ENCODE assay signal across 8 cellular contexts in the genomic region with DNA sequence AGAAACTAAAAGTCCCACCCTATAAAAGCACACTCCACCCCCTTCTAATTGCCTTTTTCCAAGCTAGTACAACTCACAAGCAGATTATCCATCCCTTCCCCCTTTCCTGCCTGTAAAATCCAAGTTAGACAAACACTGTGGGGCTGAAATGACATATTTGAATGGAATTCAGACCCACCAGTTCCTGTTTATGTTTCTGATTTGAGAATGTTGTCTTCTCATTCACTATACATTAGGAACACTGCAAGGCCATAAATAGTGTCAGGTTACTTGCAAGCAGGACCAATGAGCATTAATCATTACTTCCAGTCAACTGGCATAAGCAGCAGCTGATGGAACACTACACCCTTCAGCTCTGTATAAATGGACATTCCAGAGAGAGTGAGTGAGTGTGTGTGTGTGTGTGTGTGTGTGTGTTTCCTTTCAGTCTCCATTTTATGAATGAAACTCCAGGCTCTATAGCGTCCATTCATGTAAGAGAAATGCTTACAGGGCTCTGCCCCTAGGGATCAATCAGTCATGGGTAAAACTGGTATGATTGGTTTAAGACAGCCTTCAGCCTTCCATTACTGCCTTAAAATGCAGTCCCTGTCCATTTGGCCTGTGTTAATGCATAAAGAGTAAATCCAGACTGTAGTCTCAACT.
DNase-seq lines count a peak whose midpoint lies in the region; ATAC-seq and TF ChIP-seq lines count a peak whose summit lies in the region.

No MANE protein-coding gene starts in this region.

- H3K36me3 Mint-ChIP-seq in activated CD8-positive, alpha-beta T cell treated with anti-CD3 and anti-CD28 coated beads, Interleukin-2, amount 10 ng/mL, durations not matched to agents 7 days and 5 days (ENCODE audit: low read depth), result no peaks in the 10 kb centered on the region
- no peaks in the 10 kb centered on the region for H3K36me3 Mint-ChIP-seq in stimulated activated naive B cell treated with anti-CD40 and anti-IgM and Interleukin-4, amounts not matched to agents 10 μg/mL and 1 μg/mL and 100 μg/mL, for 72 hours

- TF ChIP-seq CTCF in kidney epithelial cell (IDR thresholded peaks at IDR 0.05; ENCODE audit: insufficient read depth, low read length, poor library complexity, severe bottlenecking), result no peak
- TF ChIP-seq CTCF in GM10248 (IDR thresholded peaks at IDR 0.05; ENCODE audit: control extremely low read depth, extremely low read depth, low read depth, missing control alignments), result no peak

- ATAC-seq in activated CD8-positive, alpha-beta T cell treated with anti-CD3 and anti-CD28 coated beads, Interleukin-2, amount 10 ng/mL, durations not matched to agents 7 days and 5 days, result no peak
- ATAC-seq in stimulated activated naive B cell treated with anti-CD40 and anti-IgM and Interleukin-4, amounts not matched to agents 10 μg/mL and 1 μg/mL and 100 μg/mL, for 72 hours (replicated peaks), result no peak

- H3K27me3 ChIP-seq in kidney epithelial cell (ENCODE audit: control insufficient read depth, insufficient read depth, low read length), result no peaks in the 10 kb centered on the region

- no peaks in the 10 kb centered on the region for H3K27me3 Mint-ChIP-seq in activated CD8-positive, alpha-beta T cell treated with anti-CD3 and anti-CD28 coated beads, Interleukin-2, amount 10 ng/mL, durations not matched to agents 7 days and 5 days (ENCODE audit: low read depth)
- H3K27me3 Mint-ChIP-seq in stimulated activated naive B cell treated with anti-CD40 and anti-IgM and Interleukin-4, amounts not matched to agents 10 μg/mL and 1 μg/mL and 100 μg/mL, for 72 hours, result no peaks in the 10 kb centered on the region

- CTCF ChIA-PET in activated CD8-positive, alpha-beta T cell treated with anti-CD3 and anti-CD28 coated beads, Interleukin-2, amount 10 ng/mL, durations not matched to agents 7 days and 5 days (lab: Charles Lee), result no interaction called here
- CTCF ChIA-PET in GM10248 (lab: Yijun Ruan, JAX), result no interaction called here

- H3K27ac Mint-ChIP-seq in activated CD8-positive, alpha-beta T cell treated with anti-CD3 and anti-CD28 coated beads, Interleukin-2, amount 10 ng/mL, durations not matched to agents 7 days and 5 days, result no peak overlapping the region
- no peak overlapping the region for H3K27ac Mint-ChIP-seq in stimulated activated naive B cell treated with anti-CD40 and anti-IgM and Interleukin-4, amounts not matched to agents 10 μg/mL and 1 μg/mL and 100 μg/mL, for 72 hours

- H3K4me3 Mint-ChIP-seq in activated CD8-positive, alpha-beta T cell treated with anti-CD3 and anti-CD28 coated beads, Interleukin-2, amount 10 ng/mL, durations not matched to agents 7 days and 5 days, result no peak overlapping the region
- no peak overlapping the region for H3K4me3 Mint-ChIP-seq in stimulated activated naive B cell treated with anti-CD40 and anti-IgM and Interleukin-4, amounts not matched to agents 10 μg/mL and 1 μg/mL and 100 μg/mL, for 72 hours

- no peaks in the 10 kb centered on the region for H3K4me1 Mint-ChIP-seq in activated CD8-positive, alpha-beta T cell treated with anti-CD3 and anti-CD28 coated beads, Interleukin-2, amount 10 ng/mL, durations not matched to agents 7 days and 5 days (ENCODE audit: low read depth)
- no peaks in the 10 kb centered on the region for H3K4me1 Mint-ChIP-seq in stimulated activated naive B cell treated with anti-CD40 and anti-IgM and Interleukin-4, amounts not matched to agents 10 μg/mL and 1 μg/mL and 100 μg/mL, for 72 hours

- peaks cover 3% of the 10 kb centered on the region for H3K9me3 Mint-ChIP-seq in activated CD8-positive, alpha-beta T cell treated with anti-CD3 and anti-CD28 coated beads, Interleukin-2, amount 10 ng/mL, durations not matched to agents 7 days and 5 days (ENCODE audit: insufficient read depth)
- no peaks in the 10 kb centered on the region for H3K9me3 Mint-ChIP-seq in stimulated activated naive B cell treated with anti-CD40 and anti-IgM and Interleukin-4, amounts not matched to agents 10 μg/mL and 1 μg/mL and 100 μg/mL, for 72 hours

- POLR2A ChIA-PET in activated CD8-positive, alpha-beta T cell treated with anti-CD3 and anti-CD28 coated beads, Interleukin-2, amount 10 ng/mL, durations not matched to agents 7 days and 5 days (lab: Charles Lee), result no interaction called here
- POLR2A ChIA-PET in GM10248 (lab: Yijun Ruan, JAX), result no interaction called here

- H3K4me3 ChIP-seq in kidney epithelial cell (ENCODE audit: low read depth, low read length), result no peak overlapping the region

- DNase-seq in DMS153 treated with DMSO at 0.1 percent for 48 hours (lab: John Stamatoyannopoulos, UW; ENCODE audit: unreplicated experiment) (peak; percentile 98), NCI-H2029 (lab: John Stamatoyannopoulos, UW) (peak; percentile 91), amniotic stem cell (lab: John Stamatoyannopoulos, UW) (peak; percentile 96), kidney epithelial cell (ENCODE audit: low read depth) (peak; percentile 100), GM10248 (ENCODE audit: extremely low spot score) (no peak)
- no peak for DNase-seq in stimulated activated CD4-positive, alpha-beta T cell treated with anti-CD3 and anti-CD28 coated beads, Interleukin-4, amount 100 ng/mL, for 24 hours
- no peak for DNase-seq in activated CD8-positive, alpha-beta T cell treated with anti-CD3 and anti-CD28 coated beads, Interleukin-2, amount 10 ng/mL, durations not matched to agents 7 days and 5 days
- no peak for DNase-seq in stimulated activated naive B cell treated with anti-CD40 and anti-IgM and Interleukin-4, amounts not matched to agents 10 μg/mL and 1 μg/mL and 100 μg/mL, for 72 hours

- no peaks in the 10 kb centered on the region for H3K36me3 ChIP-seq in kidney epithelial cell (ENCODE audit: control insufficient read depth, insufficient read depth, low read length)

Comparison
In these comparisons a context has a peak if more than half of its experiments do, and no peak if none do; other contexts are left out.
1. DNase-seq: peak in DMS153 treated with DMSO at 0.1 percent for 48 hours (single experiment), NCI-H2029 (single experiment), amniotic stem cell (single experiment) and kidney epithelial cell (single experiment); none in stimulated activated CD4-positive, alpha-beta T cell treated with anti-CD3 and anti-CD28 coated beads, Interleukin-4, amount 100 ng/mL, for 24 hours (single experiment), activated CD8-positive, alpha-beta T cell treated with anti-CD3 and anti-CD28 coated beads, Interleukin-2, amount 10 ng/mL, durations not matched to agents 7 days and 5 days (single experiment), stimulated activated naive B cell treated with anti-CD40 and anti-IgM and Interleukin-4, amounts not matched to agents 10 μg/mL and 1 μg/mL and 100 μg/mL, for 72 hours (single experiment) and GM10248 (single experiment).